9 cellular contexts compared by ENCODE assay signal in the genomic region with DNA sequence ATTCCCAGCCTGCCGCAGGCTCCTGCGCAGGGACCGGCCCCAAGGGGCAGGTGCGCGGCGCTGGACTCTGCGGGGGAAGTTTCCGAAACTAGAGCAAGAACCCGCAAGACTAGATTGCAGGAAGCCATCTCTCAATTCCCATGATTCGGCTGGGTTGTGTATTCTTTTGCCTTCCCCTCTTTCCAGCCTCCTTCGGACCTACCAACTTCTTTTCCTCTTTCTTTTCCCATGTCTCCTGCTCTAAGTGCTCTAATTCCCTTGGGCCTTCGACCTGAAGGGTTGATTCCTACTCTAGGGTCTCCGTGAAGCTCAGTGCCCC. TPM values are rescaled to one million over a fixed set of nuclear protein-coding genes. Genes with fewer than 3 reads are reported as not detected.
DNase-seq lines count a peak whose midpoint lies in the region; ATAC-seq and TF ChIP-seq lines count a peak whose summit lies in the region.
"Had no signal": no experiment of that assay in that cellular context is flagged by ENCODE, and none has a peak within 500 bp of the region (broad histone marks: within the 10 kb centered on the region; RNA-seq: fewer than 3 reads in every experiment).

No MANE protein-coding gene starts in this region.

- no peaks in the 10 kb centered on the region for H3K36me3 ChIP-seq in right lobe of liver
- H3K36me3 ChIP-seq in testis (ENCODE audit: low read depth, missing control alignments), result no peaks in the 10 kb centered on the region

- H3K27me3 Mint-ChIP-seq in activated CD4-positive, alpha-beta T cell treated with anti-CD3 and anti-CD28 coated beads for 36 hours, result peaks cover 29% of the 10 kb centered on the region

- H3K4me1 Mint-ChIP-seq in activated CD4-positive, alpha-beta T cell treated with anti-CD3 and anti-CD28 coated beads for 36 hours, result peaks cover 6% of the 10 kb centered on the region

- H3K4me3 ChIP-seq in astrocyte of the spinal cord (ENCODE audit: low read depth, low read length) (peak overlapping the region; percentile 60), right lobe of liver (peak overlapping the region; percentile 47 to 58 (median 52)), testis (peak overlapping the region; percentile 55 to 67)

- DNase-seq in activated CD4-positive, alpha-beta T cell treated with anti-CD3 and anti-CD28 coated beads for 36 hours, result no peak
- DNase-seq in activated CD4-positive, alpha-beta T cell treated with anti-CD3 and anti-CD28 coated beads for 48 hours, result no peak
- DNase-seq in astrocyte of the spinal cord (ENCODE audit: low read depth, low spot score) (no peak), right lobe of liver (no peak), testis (no peak), Ammon's horn (ENCODE audit: low spot score) (no peak)
- DNase-seq: AML-193 had no signal

- no peak for TF ChIP-seq POLR2A in right lobe of liver (IDR thresholded peaks at IDR 0.05)
- TF ChIP-seq POLR2A in testis (IDR thresholded peaks at IDR 0.05), result no peak

- TF ChIP-seq CTCF in astrocyte of the spinal cord (IDR thresholded peaks at IDR 0.05; ENCODE audit: low read depth, low read length) (no peak), right lobe of liver (IDR thresholded peaks at IDR 0.05) (no peak), testis (IDR thresholded peaks at IDR 0.05) (no peak)

- no peak overlapping the region for H3K27ac Mint-ChIP-seq in activated CD4-positive, alpha-beta T cell treated with anti-CD3 and anti-CD28 coated beads for 36 hours

- no peaks in the 10 kb centered on the region for H3K9me3 ChIP-seq in right lobe of liver
- no peaks in the 10 kb centered on the region for H3K9me3 ChIP-seq in testis

- intact Hi-C loops in activated CD4-positive, alpha-beta T cell treated with anti-CD3 and anti-CD28 coated beads for 36 hours (cut with DNase I, micrococcal nuclease), result no loop called here
- intact Hi-C loops in right lobe of liver (cut with DNase I) (no loop called here), testis (cut with DNase I; ENCODE audit: low total_unique reads) (no loop called here)

- H3K9me3 Mint-ChIP-seq in activated CD4-positive, alpha-beta T cell treated with anti-CD3 and anti-CD28 coated beads for 36 hours (ENCODE audit: low read depth), result no peaks in the 10 kb centered on the region

- no peak for ATAC-seq in activated CD4-positive, alpha-beta T cell treated with anti-CD3 and anti-CD28 coated beads for 36 hours
- ATAC-seq in right lobe of liver, result no peak
- no peak for ATAC-seq in GM19395 (IDR thresholded peaks at IDR 0.05; ENCODE audit: unreplicated experiment)
- ATAC-seq in GM19455 (IDR thresholded peaks at IDR 0.05; ENCODE audit: unreplicated experiment), result no peak

- CTCF ChIA-PET in activated CD4-positive, alpha-beta T cell treated with anti-CD3 and anti-CD28 coated beads for 36 hours (lab: Charles Lee), result no interaction called here

- 18% methylated on average over 10 of the region's 13 CpGs for WGBS in right lobe of liver (ENCODE audit: insufficient coverage, low coverage, low lambda C conversion rate, missing lambda C conversion rate)
- WGBS in testis, 2 donors, result 0% methylated on average over 12 to 13 of the region's 13 CpGs

- H3K27ac ChIP-seq in right lobe of liver (peak overlapping the region in 1 of 3 donors; percentile 21), testis (peak overlapping the region; percentile 55 to 68)

- H3K4me3 Mint-ChIP-seq in activated CD4-positive, alpha-beta T cell treated with anti-CD3 and anti-CD28 coated beads for 36 hours, result peak overlapping the region; percentile 64

- no peaks in the 10 kb centered on the region for H3K36me3 Mint-ChIP-seq in activated CD4-positive, alpha-beta T cell treated with anti-CD3 and anti-CD28 coated beads for 36 hours (ENCODE audit: low read depth)

- H3K4me1 ChIP-seq in right lobe of liver (no peaks in the 10 kb centered on the region), testis (no peaks in the 10 kb centered on the region)

- in situ Hi-C loops in astrocyte of the spinal cord (cut with HindIII; ENCODE audit: low sequenced_read_pairs), result no loop called here

- POLR2A ChIA-PET in activated CD4-positive, alpha-beta T cell treated with anti-CD3 and anti-CD28 coated beads for 36 hours (lab: Charles Lee), result no interaction called here

- H3K27me3 ChIP-seq in right lobe of liver (no peaks in the 10 kb centered on the region), testis (no peaks in the 10 kb centered on the region)

RNA-seq across cellular contexts. Expression of a gene that starts 0.6 kb away (rescaled TPM):
- total RNA-seq in activated CD4-positive, alpha-beta T cell treated with anti-CD3 and anti-CD28 coated beads for 36 hours, result under 1 TPM; 0.04 to 0.07 TPM
- 1 to 10 TPM in 2 of 6 experiments, under 1 TPM in 4; 0.47 to 1.2 (median 0.81) TPM for total RNA-seq in right lobe of liver
- total RNA-seq in testis, result 1 to 10 TPM; 5.5 to 5.7 TPM
- 2.3 TPM for polyA plus RNA-seq in testis (ENCODE audit: insufficient read depth, low read depth, low replicate concordance)
